ENCODE assay signal across 11 cellular contexts in the genomic region with DNA sequence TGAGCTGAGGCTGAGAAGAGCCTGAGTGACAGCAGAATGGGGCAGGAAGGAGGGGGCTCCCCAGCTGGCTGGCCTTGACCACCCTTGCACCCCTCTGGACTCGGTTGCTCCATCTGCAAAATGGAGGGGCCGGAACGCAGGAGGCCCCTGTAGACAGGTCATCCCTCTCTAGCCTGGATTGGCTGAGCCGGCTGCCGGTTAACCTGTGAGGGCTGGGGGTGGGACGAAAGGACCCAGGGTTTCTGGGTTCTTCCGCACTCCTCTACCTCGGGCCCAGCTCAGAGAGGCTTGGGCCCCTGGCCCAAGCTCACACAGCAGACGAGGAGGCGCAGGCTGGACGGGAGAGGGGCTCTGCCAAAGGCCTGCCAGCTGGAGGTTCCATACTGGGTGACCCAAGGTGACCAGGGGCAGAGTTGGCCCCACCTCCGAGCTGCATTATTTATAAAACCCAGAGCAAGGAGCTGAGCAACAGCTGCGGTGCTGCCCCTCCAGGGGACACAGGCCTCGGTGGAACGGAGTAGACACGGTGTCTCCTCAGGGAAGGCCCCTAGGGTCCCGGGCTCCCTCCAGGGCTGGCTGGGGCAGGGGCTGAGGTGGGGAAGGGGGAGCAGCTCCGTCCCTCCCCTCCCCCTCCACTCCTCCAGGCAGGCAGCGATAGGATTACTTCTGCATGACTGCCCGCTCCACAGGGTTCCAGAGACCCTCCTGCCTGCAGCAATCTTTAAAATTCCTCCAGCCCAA. TPM values are rescaled to one million over a fixed set of nuclear protein-coding genes. Genes with fewer than 3 reads are reported as not detected.
DNase-seq lines count a peak whose midpoint lies in the region; ATAC-seq and TF ChIP-seq lines count a peak whose summit lies in the region.
"Had no signal": no experiment of that assay in that cellular context is flagged by ENCODE, and none has a peak within 500 bp of the region (broad histone marks: within the 10 kb centered on the region; RNA-seq: fewer than 3 reads in every experiment).

No MANE protein-coding gene starts in this region.

- intact Hi-C loops in esophagus squamous epithelium (cut with DNase I): no loop called here

- no peak for ATAC-seq in HG03565 (IDR thresholded peaks at IDR 0.05; ENCODE audit: unreplicated experiment)
- ATAC-seq: stimulated activated naive B cell treated with anti-CD40 and anti-IgM and Interleukin-4, amounts not matched to agents 10 μg/mL and 1 μg/mL and 100 μg/mL, for 72 hours had no signal

- no peak overlapping the region for H3K4me3 ChIP-seq in esophagus squamous epithelium

- peaks cover 0 to 74% (median 0%) of the 10 kb centered on the region in 3 donors for H3K36me3 ChIP-seq in esophagus squamous epithelium

- WGBS in esophagus squamous epithelium, 2 donors: 72 to 85% methylated on average over 11 to 12 of the region's 20 CpGs

- H3K27me3 ChIP-seq in esophagus squamous epithelium: no peaks in the 10 kb centered on the region

- H3K27me3 Mint-ChIP-seq in nephron (ENCODE audit: low read depth): no peaks in the 10 kb centered on the region
- no peaks in the 10 kb centered on the region for H3K27me3 Mint-ChIP-seq in type B pancreatic cell
- H3K27me3 Mint-ChIP-seq: stimulated activated naive B cell treated with anti-CD40 and anti-IgM and Interleukin-4, amounts not matched to agents 10 μg/mL and 1 μg/mL and 100 μg/mL, for 72 hours had no signal

- TF ChIP-seq CTCF in esophagus squamous epithelium (IDR thresholded peaks at IDR 0.05) (no peak), nephron (IDR thresholded peaks at IDR 0.05; ENCODE audit: unreplicated experiment in 3 of 3) (no peak), type B pancreatic cell (conservative IDR thresholded peaks at IDR 0.05) (no peak)

- peaks cover 66 to 100% (median 91%) of the 10 kb centered on the region in 3 donors for H3K4me1 ChIP-seq in esophagus squamous epithelium

- H3K36me3 Mint-ChIP-seq in nephron (ENCODE audit: low read depth) (no peaks in the 10 kb centered on the region), type B pancreatic cell (no peaks in the 10 kb centered on the region)
- H3K36me3 Mint-ChIP-seq: stimulated activated naive B cell treated with anti-CD40 and anti-IgM and Interleukin-4, amounts not matched to agents 10 μg/mL and 1 μg/mL and 100 μg/mL, for 72 hours had no signal

- peaks cover 14% of the 10 kb centered on the region for H3K4me1 Mint-ChIP-seq in nephron
- H3K4me1 Mint-ChIP-seq in type B pancreatic cell (ENCODE audit: unreplicated experiment): peaks cover 21% of the 10 kb centered on the region

- TF ChIP-seq POLR2A in esophagus squamous epithelium (IDR thresholded peaks at IDR 0.05): no peak

- DNase-seq in NCI-H1436 (lab: John Stamatoyannopoulos, UW) (peak; percentile 47), NCI-H1436 treated with DMSO at 0.1 percent for 48 hours (lab: John Stamatoyannopoulos, UW) (no peak), esophagus squamous epithelium (lab: John Stamatoyannopoulos, UW) (no peak), type B pancreatic cell (ENCODE audit: extremely low spot score, unreplicated experiment) (no peak), EL (no peak), dedifferentiated amniotic fluid mesenchymal stem cell (ENCODE audit: extremely low spot score) (no peak)
- DNase-seq: RPMI8226; stimulated activated naive B cell treated with anti-CD40 and anti-IgM and Interleukin-4, amounts not matched to agents 10 μg/mL and 1 μg/mL and 100 μg/mL, for 72 hours had no signal

- H3K9me3 Mint-ChIP-seq in nephron: no peaks in the 10 kb centered on the region
- no peaks in the 10 kb centered on the region for H3K9me3 Mint-ChIP-seq in type B pancreatic cell
- H3K9me3 Mint-ChIP-seq: stimulated activated naive B cell treated with anti-CD40 and anti-IgM and Interleukin-4, amounts not matched to agents 10 μg/mL and 1 μg/mL and 100 μg/mL, for 72 hours had no signal

- H3K27ac ChIP-seq in esophagus squamous epithelium: peak overlapping the region; percentile 0 to 99 (median 92)

- H3K4me3 Mint-ChIP-seq in nephron (peak overlapping the region in 2 of 3 experiments; percentile 34 to 36), type B pancreatic cell (peak overlapping the region; percentile 31)
- H3K4me3 Mint-ChIP-seq: stimulated activated naive B cell treated with anti-CD40 and anti-IgM and Interleukin-4, amounts not matched to agents 10 μg/mL and 1 μg/mL and 100 μg/mL, for 72 hours had no signal

- H3K27ac Mint-ChIP-seq in nephron (peak overlapping the region in 1 of 3 experiments; percentile 55), type B pancreatic cell (no peak overlapping the region)
- H3K27ac Mint-ChIP-seq: stimulated activated naive B cell treated with anti-CD40 and anti-IgM and Interleukin-4, amounts not matched to agents 10 μg/mL and 1 μg/mL and 100 μg/mL, for 72 hours had no signal

- H3K9me3 ChIP-seq in esophagus squamous epithelium: no peaks in the 10 kb centered on the region

RNA-seq across cellular contexts. Expression of a gene that starts 11.2 kb away (rescaled TPM):
- total RNA-seq in esophagus squamous epithelium: 100 to 1,000 TPM in 1 of 4 donors, 10 to 100 TPM in 3; 22.2 to 112 (median 30.6) TPM
- 49.3 and 61.0 TPM in 2 replicates for total RNA-seq in type B pancreatic cell (ENCODE audit: low replicate concordance)

RNA-seq across cellular contexts. Expression of a gene that starts 42.2 kb away (rescaled TPM):
- total RNA-seq in esophagus squamous epithelium (10 to 100 TPM in 2 of 4 donors, 1 to 10 TPM in 2; 1.2 to 12.4 (median 7.5) TPM), type B pancreatic cell (ENCODE audit: low replicate concordance) (not detected in 2 replicates)
- total RNA-seq: endothelial cell of umbilical vein had no signal
